15 cellular contexts compared by ENCODE assay signal in the genomic region with DNA sequence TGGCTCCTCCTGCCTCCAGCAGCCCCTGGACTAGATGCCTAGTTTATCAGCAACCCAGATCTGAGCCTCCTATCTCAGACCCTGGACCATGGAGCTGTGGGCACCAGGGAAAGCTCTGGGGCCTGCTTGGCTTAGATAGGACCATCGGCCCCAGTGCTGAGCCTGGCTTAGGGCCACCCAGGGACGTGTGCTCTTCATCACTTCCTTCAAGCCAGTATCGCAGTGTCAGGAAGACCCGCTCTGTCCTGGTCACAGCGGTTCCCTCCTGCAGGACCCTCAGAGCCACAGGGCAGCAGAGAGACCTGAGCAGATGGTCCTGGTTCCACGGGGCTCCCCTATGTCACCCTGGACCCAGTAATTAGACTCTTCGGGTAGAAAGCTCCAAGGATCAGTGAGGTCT.
A peak's percentile ranks its signal among the peaks of the same experiment; 100 is the strongest.
DNase-seq lines count a peak whose midpoint lies in the region; ATAC-seq and TF ChIP-seq lines count a peak whose summit lies in the region.
"Had no signal": no experiment of that assay in that cellular context is flagged by ENCODE, and none has a peak within 500 bp of the region (broad histone marks: within the 10 kb centered on the region; RNA-seq: fewer than 3 reads in every experiment).

No MANE protein-coding gene starts in this region.

- H3K27ac ChIP-seq in IMR-90 (ENCODE audit: insufficient read depth, low read length) (no peak overlapping the region), endodermal cell (ENCODE audit: low read depth, low read length) (no peak overlapping the region)

- no peak overlapping the region for H4K5ac ChIP-seq in IMR-90 (ENCODE audit: low read depth, low read length)

- H3K36me3 Mint-ChIP-seq in activated naive CD4-positive, alpha-beta T cell treated with anti-CD3 and anti-CD28 coated beads, Interleukin-2, amount 50 U/mL, for 72 hours, result no peaks in the 10 kb centered on the region
- H3K36me3 Mint-ChIP-seq in endodermal cell (ENCODE audit: low read depth), result no peaks in the 10 kb centered on the region
- no peaks in the 10 kb centered on the region for H3K36me3 Mint-ChIP-seq in osteocyte (ENCODE audit: unreplicated experiment)
- H3K36me3 Mint-ChIP-seq: CD8-positive, alpha-beta T cell had no signal

- H2AFZ ChIP-seq in IMR-90 (replicated peaks; ENCODE audit: low read length, poor library complexity), result peak overlapping the region; percentile 33

- H3K9me3 ChIP-seq in IMR-90 (ENCODE audit: control insufficient read depth, insufficient read depth, low read length) (no peaks in the 10 kb centered on the region), endodermal cell (ENCODE audit: control insufficient read depth, low read length) (no peaks in the 10 kb centered on the region)

- no peaks in the 10 kb centered on the region for H3K9me3 Mint-ChIP-seq in activated naive CD4-positive, alpha-beta T cell treated with anti-CD3 and anti-CD28 coated beads, Interleukin-2, amount 50 U/mL, for 72 hours
- H3K9me3 Mint-ChIP-seq in endodermal cell (no peaks in the 10 kb centered on the region), osteocyte (ENCODE audit: unreplicated experiment) (no peaks in the 10 kb centered on the region)
- H3K9me3 Mint-ChIP-seq: CD8-positive, alpha-beta T cell had no signal

- H3K4me3 ChIP-seq in IMR-90 (ENCODE audit: insufficient read depth, low read depth, low read length) (no peak overlapping the region), endodermal cell (ENCODE audit: low read length) (no peak overlapping the region)

- no peak overlapping the region for H3K56ac ChIP-seq in IMR-90 (ENCODE audit: extremely low read depth, insufficient read depth, low read length)

- H2AK5ac ChIP-seq in IMR-90 (ENCODE audit: low read depth, low read length), result peak overlapping the region; percentile 94

- no peak overlapping the region for H3K9ac ChIP-seq in IMR-90 (ENCODE audit: low read depth, low read length)
- no peak overlapping the region for H3K9ac ChIP-seq in endodermal cell (ENCODE audit: extremely low read depth, low read length, poor library complexity, severe bottlenecking)

- H3K23ac ChIP-seq in IMR-90 (ENCODE audit: low read depth, low read length), result no peak overlapping the region

- peaks cover 32% of the 10 kb centered on the region for H3K9me1 ChIP-seq in IMR-90 (ENCODE audit: insufficient read depth, low read length)

- H3K79me1 ChIP-seq in IMR-90 (ENCODE audit: low read depth in 1 of 2, low read length in 2 of 2), result peaks cover 0 to 15% of the 10 kb centered on the region in 2 experiments; a peak in 2 of 4 replicates

- 0 out of 2 replicates have a peak overlapping the region, but pooled peaks have one; percentile 12 for H3K18ac ChIP-seq in IMR-90 (ENCODE audit: low read depth, low read length)

- H2BK15ac ChIP-seq in IMR-90 (ENCODE audit: low read depth, low read length), result peak overlapping the region; percentile 81; the same call in 1 of the 3 replicates

- H3K4me1 Mint-ChIP-seq in endodermal cell (peaks cover 35% of the 10 kb centered on the region), osteocyte (ENCODE audit: unreplicated experiment) (peaks cover 65% of the 10 kb centered on the region)

- H3K27me3 Mint-ChIP-seq in endodermal cell (ENCODE audit: insufficient read depth) (peaks cover 2% of the 10 kb centered on the region), osteocyte (ENCODE audit: unreplicated experiment) (no peaks in the 10 kb centered on the region)

- H3K4me3 Mint-ChIP-seq in endodermal cell (no peak overlapping the region), osteocyte (ENCODE audit: unreplicated experiment) (no peak overlapping the region)
- H3K4me3 Mint-ChIP-seq: CD8-positive, alpha-beta T cell had no signal

- CTCF ChIA-PET in IMR-90 (lab: Yijun Ruan, JAX), result no interaction called here

- no peak for TF ChIP-seq CTCF in IMR-90 (conservative IDR thresholded peaks at IDR 0.05; ENCODE audit: low read depth, low read length)
- no peak for TF ChIP-seq CTCF in endodermal cell (conservative IDR thresholded peaks at IDR 0.05)
- no peak for TF ChIP-seq CTCF in osteocyte (IDR thresholded peaks at IDR 0.05)

- H3K4me1 ChIP-seq in IMR-90 (ENCODE audit: control insufficient read depth, insufficient read depth, low read length) (peaks cover 37% of the 10 kb centered on the region), endodermal cell (ENCODE audit: control insufficient read depth, insufficient read depth, low read length) (no peaks in the 10 kb centered on the region)

- peak overlapping the region; percentile 83 for H3K4ac ChIP-seq in IMR-90 (ENCODE audit: low read depth, low read length)

- POLR2A ChIA-PET in IMR-90 (lab: Charles Lee; ENCODE audit: unreplicated experiment), result no interaction called here

- TF ChIP-seq RAD21 in IMR-90 (IDR thresholded peaks at IDR 0.05; ENCODE audit: low read length), result no peak

- H4K20me1 ChIP-seq in IMR-90 (ENCODE audit: insufficient read depth, low read length), result no peaks in the 10 kb centered on the region

- intact Hi-C loops in IMR-90 (cut with micrococcal nuclease), result no loop called here

- no peak overlapping the region for H3K4me2 ChIP-seq in IMR-90 (ENCODE audit: low read depth, low read length)

- in situ Hi-C loops in IMR-90 (cut with MboI; ENCODE audit: low sequenced_read_pairs), result no loop called here

- H2BK20ac ChIP-seq in IMR-90 (ENCODE audit: low read depth, low read length), result peak overlapping the region; percentile 68; the same call in 1 of the 2 replicates

- peak overlapping the region; percentile 89 for H2AK9ac ChIP-seq in IMR-90 (replicated peaks; ENCODE audit: low read depth, low read length, poor library complexity)

- no peak for DNase-seq in activated naive CD4-positive, alpha-beta T cell treated with anti-CD3 and anti-CD28 coated beads, Interleukin-2, amount 50 U/mL, for 72 hours (ENCODE audit: low spot score in 2 of 2)
- no peak for DNase-seq in activated naive CD4-positive, alpha-beta T cell treated with anti-CD3 and anti-CD28 coated beads, Interleukin-2, amount 50 U/mL, for 16 hours
- DNase-seq in IMR-90, result no peak
- DNase-seq in endodermal cell, result no peak
- DNase-seq in osteocyte (ENCODE audit: extremely low spot score, unreplicated experiment), result peak; percentile 57
- DNase-seq in foreskin melanocyte, result no peak
- DNase-seq: AML-193; CD8-positive, alpha-beta T cell; KBM-7; NCI-H1092; NCI-H1694; NCI-H69; SHP77 had no signal

- H2BK5ac ChIP-seq in IMR-90 (ENCODE audit: low read depth, low read length, poor library complexity, severe bottlenecking), result no peak overlapping the region

- H3K36me3 ChIP-seq in IMR-90 (ENCODE audit: control insufficient read depth, insufficient read depth, low read length), result no peaks in the 10 kb centered on the region
- H3K36me3 ChIP-seq in endodermal cell (ENCODE audit: control insufficient read depth, insufficient read depth, low read length), result no peaks in the 10 kb centered on the region

- dilution Hi-C loops in IMR-90 (cut with HindIII; ENCODE audit: low sequenced_read_pairs, unreplicated experiment), result no loop called here

- ATAC-seq in activated naive CD4-positive, alpha-beta T cell treated with anti-CD3 and anti-CD28 coated beads, Interleukin-2, amount 50 U/mL, for 72 hours, result no peak
- ATAC-seq in IMR-90 (ENCODE audit: low read depth), result no peak
- no peak for ATAC-seq in GM21576 (IDR thresholded peaks at IDR 0.05; ENCODE audit: unreplicated experiment)
- ATAC-seq in GM18867 (IDR thresholded peaks at IDR 0.05; ENCODE audit: unreplicated experiment), result no peak
- ATAC-seq: CD8-positive, alpha-beta T cell had no signal

- no TSS peak for BruUV-seq in IMR-90 (replicated peaks; lab: Mats Ljungman, UMichigan)

- peak overlapping the region in 1 of 2 experiments; percentile 26; a peak in 1 of 4 replicates for H4K8ac ChIP-seq in IMR-90 (ENCODE audit: low read depth in 2 of 2, low read length in 2 of 2)

- peak overlapping the region; percentile 57; the same call in 1 of the 2 replicates for H3K14ac ChIP-seq in IMR-90 (replicated peaks; ENCODE audit: low read depth, low read length)

- no peaks in the 10 kb centered on the region for H3K27me3 ChIP-seq in IMR-90 (ENCODE audit: control insufficient read depth, insufficient read depth, low read length)
- no peaks in the 10 kb centered on the region for H3K27me3 ChIP-seq in endodermal cell (ENCODE audit: control insufficient read depth, insufficient read depth, low read length, poor library complexity, severe bottlenecking)

- no CpG with 5 or more reads among the region's 7 CpGs for WGBS in IMR-90 (ENCODE audit: extremely low coverage in 2 of 2, insufficient read length in 1 of 2), 2 experiments
- 94 to 100% methylated on average over 2 to 7 of the region's 7 CpGs for WGBS in endodermal cell (ENCODE audit: insufficient coverage in 1 of 2, insufficient read length in 1 of 2), 2 experiments

- H2BK120ac ChIP-seq in IMR-90 (ENCODE audit: low read depth, low read length), result peak overlapping the region; percentile 98

- peak overlapping the region; percentile 80 for H4K91ac ChIP-seq in IMR-90 (ENCODE audit: insufficient read depth, low read depth, low read length)

- no peak for TF ChIP-seq POLR2A in IMR-90 (IDR thresholded peaks at IDR 0.05; ENCODE audit: low read depth, low read length)

- peak overlapping the region; percentile 36 to 90 for H3K27ac Mint-ChIP-seq in activated naive CD4-positive, alpha-beta T cell treated with anti-CD3 and anti-CD28 coated beads, Interleukin-2, amount 50 U/mL, for 72 hours
- peak overlapping the region; percentile 64 for H3K27ac Mint-ChIP-seq in endodermal cell
- no peak overlapping the region for H3K27ac Mint-ChIP-seq in osteocyte (ENCODE audit: unreplicated experiment)
- H3K27ac Mint-ChIP-seq: CD8-positive, alpha-beta T cell had no signal

TF ChIP-seq in IMR-90, 13 proteins besides CTCF, POLR2A, EP300 and RAD21 (continues in another document):
- no peak for TF ChIP-seq FOS (IDR thresholded peaks at IDR 0.05; ENCODE audit: low read depth, low read length)
- TF ChIP-seq, protein P1, sequence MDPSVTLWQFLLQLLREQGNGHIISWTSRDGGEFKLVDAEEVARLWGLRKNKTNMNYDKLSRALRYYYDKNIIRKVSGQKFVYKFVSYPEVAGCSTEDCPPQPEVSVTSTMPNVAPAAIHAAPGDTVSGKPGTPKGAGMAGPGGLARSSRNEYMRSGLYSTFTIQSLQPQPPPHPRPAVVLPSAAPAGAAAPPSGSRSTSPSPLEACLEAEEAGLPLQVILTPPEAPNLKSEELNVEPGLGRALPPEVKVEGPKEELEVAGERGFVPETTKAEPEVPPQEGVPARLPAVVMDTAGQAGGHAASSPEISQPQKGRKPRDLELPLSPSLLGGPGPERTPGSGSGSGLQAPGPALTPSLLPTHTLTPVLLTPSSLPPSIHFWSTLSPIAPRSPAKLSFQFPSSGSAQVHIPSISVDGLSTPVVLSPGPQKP (IDR thresholded peaks at IDR 0.05; ENCODE audit: borderline replicate concordance, low read depth, low read length), result no peak
- no peak for TF ChIP-seq MXI1 (IDR thresholded peaks at IDR 0.05; ENCODE audit: borderline replicate concordance, low read depth, low read length)
- no peak for TF ChIP-seq MAZ (IDR thresholded peaks at IDR 0.05; ENCODE audit: borderline replicate concordance, low read depth, low read length)
- TF ChIP-seq CEBPB (IDR thresholded peaks at IDR 0.05; ENCODE audit: low read depth, low read length), result no peak
- TF ChIP-seq RCOR1 (IDR thresholded peaks at IDR 0.05; ENCODE audit: insufficient replicate concordance, low read length), result no peak
- no peak for TF ChIP-seq MAFK (IDR thresholded peaks at IDR 0.05; ENCODE audit: low read depth, low read length)
